ENCODE assay signal across 6 cellular contexts in the genomic region with DNA sequence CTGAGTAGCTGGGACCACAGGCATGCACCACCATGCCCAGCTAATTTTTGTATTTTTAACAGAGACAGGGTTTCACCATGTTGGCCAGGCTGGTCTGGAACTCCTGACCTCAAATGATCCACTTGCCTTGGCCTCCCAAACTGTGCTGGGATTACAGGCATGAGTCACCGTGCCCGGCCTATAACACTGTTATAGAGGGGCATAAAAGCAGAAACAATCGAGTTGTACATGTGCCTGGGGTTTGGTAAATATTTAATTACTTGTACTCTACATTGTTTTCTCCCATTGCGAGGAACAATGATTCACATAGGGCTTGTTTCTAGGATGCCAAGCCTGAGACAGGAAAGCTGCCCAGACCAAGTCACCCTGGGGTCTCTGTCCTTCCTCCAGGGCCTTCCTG. TPM values are rescaled to one million over a fixed set of nuclear protein-coding genes. Genes with fewer than 3 reads are reported as not detected.
"Had no signal": no experiment of that assay in that cellular context is flagged by ENCODE, and none has a peak within 500 bp of the region (broad histone marks: within the 10 kb centered on the region; RNA-seq: fewer than 3 reads in every experiment).

No MANE protein-coding gene starts in this region.

RNA-seq across cellular contexts. Expression of gene NPPC, which starts 45.8 kb away (rescaled TPM):
- total RNA-seq: cardiac muscle cell, kidney, mucosa of gallbladder, progenitor cell of endocrine pancreas, thyroid gland, upper lobe of right lung had no signal
